1 cellular context compared by ENCODE assay signal in the genomic region with DNA sequence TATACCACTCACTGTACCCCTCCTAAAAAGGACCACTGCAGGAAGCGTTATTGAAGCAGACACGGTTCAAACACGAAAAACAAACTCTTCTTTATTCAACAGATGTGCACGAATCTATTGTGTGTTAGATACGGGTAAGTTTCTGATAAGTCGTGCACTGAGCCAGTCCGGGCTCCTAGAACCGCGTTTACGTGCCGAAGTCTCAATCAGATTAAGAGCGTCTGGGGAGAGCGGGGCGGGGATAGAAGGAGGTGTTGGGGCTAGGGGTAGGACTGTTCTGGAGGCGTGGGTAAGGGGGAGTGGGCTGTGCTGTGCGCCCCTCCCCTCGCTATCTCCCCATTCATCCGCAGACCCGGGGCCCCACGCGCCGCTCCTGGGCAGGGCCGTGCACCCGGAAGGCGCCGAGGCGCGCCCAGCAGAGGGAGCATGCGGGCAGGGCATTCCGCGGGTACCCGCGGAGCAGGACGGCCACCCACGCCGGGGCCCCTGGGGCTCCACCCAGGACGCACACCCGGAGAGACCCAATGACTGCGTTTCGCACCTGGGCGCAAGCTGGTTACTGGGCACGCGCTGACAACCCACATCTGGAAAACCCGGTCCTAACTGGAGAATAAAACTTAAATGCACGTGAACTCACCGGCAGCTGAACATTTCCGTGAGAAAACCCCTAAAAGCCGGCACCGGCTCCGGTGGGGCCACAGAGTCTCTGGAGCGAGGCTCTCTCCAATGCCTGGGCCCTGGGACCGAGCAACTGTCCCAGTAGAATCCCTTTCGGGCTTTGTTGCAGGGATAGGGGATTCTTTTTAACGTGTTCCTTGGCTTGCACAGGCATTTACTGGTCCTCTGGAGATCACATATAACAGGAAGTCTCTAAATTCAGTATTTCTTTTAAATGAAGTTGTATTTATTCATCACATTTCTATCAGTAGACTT.
TF ChIP-seq lines count a peak whose summit lies in the region.

No MANE protein-coding gene starts in this region.

TF ChIP-seq in WTC11, 78 proteins besides CTCF, POLR2A, EP300 and RAD21 (continued from another document and continues in another):
- TF ChIP-seq, protein P1, sequence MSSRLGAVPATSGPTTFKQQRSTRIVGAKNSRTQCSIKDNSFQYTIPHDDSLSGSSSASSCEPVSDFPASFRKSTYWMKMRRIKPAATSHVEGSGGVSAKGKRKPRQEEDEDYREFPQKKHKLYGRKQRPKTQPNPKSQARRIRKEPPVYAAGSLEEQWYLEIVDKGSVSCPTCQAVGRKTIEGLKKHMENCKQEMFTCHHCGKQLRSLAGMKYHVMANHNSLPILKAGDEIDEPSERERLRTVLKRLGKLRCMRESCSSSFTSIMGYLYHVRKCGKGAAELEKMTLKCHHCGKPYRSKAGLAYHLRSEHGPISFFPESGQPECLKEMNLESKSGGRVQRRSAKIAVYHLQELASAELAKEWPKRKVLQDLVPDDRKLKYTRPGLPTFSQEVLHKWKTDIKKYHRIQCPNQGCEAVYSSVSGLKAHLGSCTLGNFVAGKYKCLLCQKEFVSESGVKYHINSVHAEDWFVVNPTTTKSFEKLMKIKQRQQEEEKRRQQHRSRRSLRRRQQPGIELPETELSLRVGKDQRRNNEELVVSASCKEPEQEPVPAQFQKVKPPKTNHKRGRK (CRISPR knock-in tag; IDR thresholded peaks at IDR 0.05; ENCODE audit: borderline replicate concordance): no peak
- TF ChIP-seq ZNF671 (CRISPR knock-in tag; IDR thresholded peaks at IDR 0.05): no peak
- 0 out of 2 replicates have a peak, but pooled peaks have one; percentile 70 for TF ChIP-seq ZNF416 (CRISPR knock-in tag; IDR thresholded peaks at IDR 0.05)
- no peak for TF ChIP-seq ZNF396 (CRISPR knock-in tag; IDR thresholded peaks at IDR 0.05; ENCODE audit: borderline replicate concordance)
- no peak for TF ChIP-seq FOXJ3 (CRISPR knock-in tag; IDR thresholded peaks at IDR 0.05; ENCODE audit: borderline replicate concordance)
- TF ChIP-seq, protein P2, sequence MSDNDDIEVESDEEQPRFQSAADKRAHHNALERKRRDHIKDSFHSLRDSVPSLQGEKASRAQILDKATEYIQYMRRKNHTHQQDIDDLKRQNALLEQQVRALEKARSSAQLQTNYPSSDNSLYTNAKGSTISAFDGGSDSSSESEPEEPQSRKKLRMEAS (CRISPR knock-in tag; IDR thresholded peaks at IDR 0.05): peak; percentile 48; the same call in 1 of the 2 replicates
- no peak for TF ChIP-seq TEAD4 (CRISPR knock-in tag; IDR thresholded peaks at IDR 0.05)
- TF ChIP-seq SP1 (CRISPR knock-in tag; conservative IDR thresholded peaks at IDR 0.05): 0 out of 2 replicates have a peak, but pooled peaks have one; percentile 49
- TF ChIP-seq ZNF219 (CRISPR knock-in tag; IDR thresholded peaks at IDR 0.05; ENCODE audit: borderline replicate concordance): no peak; the same call in 1 of the 2 replicates
- no peak for TF ChIP-seq NFATC4 (CRISPR knock-in tag; IDR thresholded peaks at IDR 0.05)
- TF ChIP-seq E2F5 (CRISPR knock-in tag; IDR thresholded peaks at IDR 0.05): peak; percentile 17; the same call in 1 of the 2 replicates
- no peak for TF ChIP-seq FOXK1 (CRISPR knock-in tag; IDR thresholded peaks at IDR 0.05)
- no peak for TF ChIP-seq OVOL2 (CRISPR knock-in tag; IDR thresholded peaks at IDR 0.05; ENCODE audit: borderline replicate concordance)
- TF ChIP-seq CREB1 (CRISPR knock-in tag; IDR thresholded peaks at IDR 0.05): no peak
- TF ChIP-seq ZNF281 (CRISPR knock-in tag; IDR thresholded peaks at IDR 0.05): peak; percentile 47; the same call in 1 of the 2 replicates
- TF ChIP-seq ETV6 (CRISPR knock-in tag; IDR thresholded peaks at IDR 0.05): 0 out of 2 replicates have a peak, but pooled peaks have one; percentile 19
- TF ChIP-seq NR2C2 (CRISPR knock-in tag; IDR thresholded peaks at IDR 0.05): no peak
- TF ChIP-seq, protein P3, sequence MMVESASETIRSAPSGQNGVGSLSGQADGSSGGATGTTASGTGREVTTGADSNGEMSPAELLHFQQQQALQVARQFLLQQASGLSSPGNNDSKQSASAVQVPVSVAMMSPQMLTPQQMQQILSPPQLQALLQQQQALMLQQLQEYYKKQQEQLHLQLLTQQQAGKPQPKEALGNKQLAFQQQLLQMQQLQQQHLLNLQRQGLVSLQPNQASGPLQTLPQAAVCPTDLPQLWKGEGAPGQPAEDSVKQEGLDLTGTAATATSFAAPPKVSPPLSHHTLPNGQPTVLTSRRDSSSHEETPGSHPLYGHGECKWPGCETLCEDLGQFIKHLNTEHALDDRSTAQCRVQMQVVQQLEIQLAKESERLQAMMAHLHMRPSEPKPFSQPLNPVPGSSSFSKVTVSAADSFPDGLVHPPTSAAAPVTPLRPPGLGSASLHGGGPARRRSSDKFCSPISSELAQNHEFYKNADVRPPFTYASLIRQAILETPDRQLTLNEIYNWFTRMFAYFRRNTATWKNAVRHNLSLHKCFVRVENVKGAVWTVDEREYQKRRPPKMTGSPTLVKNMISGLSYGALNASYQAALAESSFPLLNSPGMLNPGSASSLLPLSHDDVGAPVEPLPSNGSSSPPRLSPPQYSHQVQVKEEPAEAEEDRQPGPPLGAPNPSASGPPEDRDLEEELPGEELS (CRISPR knock-in tag; IDR thresholded peaks at IDR 0.05): no peak; the same call in 1 of the 2 replicates
- TF ChIP-seq CREM (CRISPR knock-in tag; IDR thresholded peaks at IDR 0.05): no peak
- no peak for TF ChIP-seq SMAD3 (CRISPR knock-in tag; IDR thresholded peaks at IDR 0.05; ENCODE audit: borderline replicate concordance)
- 0 out of 2 replicates have a peak, but pooled peaks have one; percentile 64 for TF ChIP-seq ZBTB21 (CRISPR knock-in tag; IDR thresholded peaks at IDR 0.05; ENCODE audit: borderline replicate concordance)
- TF ChIP-seq, protein P4, sequence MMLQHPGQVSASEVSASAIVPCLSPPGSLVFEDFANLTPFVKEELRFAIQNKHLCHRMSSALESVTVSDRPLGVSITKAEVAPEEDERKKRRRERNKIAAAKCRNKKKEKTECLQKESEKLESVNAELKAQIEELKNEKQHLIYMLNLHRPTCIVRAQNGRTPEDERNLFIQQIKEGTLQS (CRISPR knock-in tag; conservative IDR thresholded peaks at IDR 0.05): no peak
- no peak for TF ChIP-seq ZNF263 (CRISPR knock-in tag; IDR thresholded peaks at IDR 0.05; ENCODE audit: low read depth)
- no peak for TF ChIP-seq ATF1 (CRISPR knock-in tag; IDR thresholded peaks at IDR 0.05)
- no peak for TF ChIP-seq GRHL2 (CRISPR knock-in tag; IDR thresholded peaks at IDR 0.05; ENCODE audit: insufficient replicate concordance, severe bottlenecking)
- TF ChIP-seq USF1 (CRISPR knock-in tag; IDR thresholded peaks at IDR 0.05): 0 out of 2 replicates have a peak, but pooled peaks have one; percentile 6
- TF ChIP-seq TCF7 (CRISPR knock-in tag; IDR thresholded peaks at IDR 0.05; ENCODE audit: low read depth): no peak
- TF ChIP-seq, protein P5, sequence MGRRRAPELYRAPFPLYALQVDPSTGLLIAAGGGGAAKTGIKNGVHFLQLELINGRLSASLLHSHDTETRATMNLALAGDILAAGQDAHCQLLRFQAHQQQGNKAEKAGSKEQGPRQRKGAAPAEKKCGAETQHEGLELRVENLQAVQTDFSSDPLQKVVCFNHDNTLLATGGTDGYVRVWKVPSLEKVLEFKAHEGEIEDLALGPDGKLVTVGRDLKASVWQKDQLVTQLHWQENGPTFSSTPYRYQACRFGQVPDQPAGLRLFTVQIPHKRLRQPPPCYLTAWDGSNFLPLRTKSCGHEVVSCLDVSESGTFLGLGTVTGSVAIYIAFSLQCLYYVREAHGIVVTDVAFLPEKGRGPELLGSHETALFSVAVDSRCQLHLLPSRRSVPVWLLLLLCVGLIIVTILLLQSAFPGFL (CRISPR knock-in tag; IDR thresholded peaks at IDR 0.05; ENCODE audit: borderline replicate concordance): no peak
- TF ChIP-seq, protein P6, sequence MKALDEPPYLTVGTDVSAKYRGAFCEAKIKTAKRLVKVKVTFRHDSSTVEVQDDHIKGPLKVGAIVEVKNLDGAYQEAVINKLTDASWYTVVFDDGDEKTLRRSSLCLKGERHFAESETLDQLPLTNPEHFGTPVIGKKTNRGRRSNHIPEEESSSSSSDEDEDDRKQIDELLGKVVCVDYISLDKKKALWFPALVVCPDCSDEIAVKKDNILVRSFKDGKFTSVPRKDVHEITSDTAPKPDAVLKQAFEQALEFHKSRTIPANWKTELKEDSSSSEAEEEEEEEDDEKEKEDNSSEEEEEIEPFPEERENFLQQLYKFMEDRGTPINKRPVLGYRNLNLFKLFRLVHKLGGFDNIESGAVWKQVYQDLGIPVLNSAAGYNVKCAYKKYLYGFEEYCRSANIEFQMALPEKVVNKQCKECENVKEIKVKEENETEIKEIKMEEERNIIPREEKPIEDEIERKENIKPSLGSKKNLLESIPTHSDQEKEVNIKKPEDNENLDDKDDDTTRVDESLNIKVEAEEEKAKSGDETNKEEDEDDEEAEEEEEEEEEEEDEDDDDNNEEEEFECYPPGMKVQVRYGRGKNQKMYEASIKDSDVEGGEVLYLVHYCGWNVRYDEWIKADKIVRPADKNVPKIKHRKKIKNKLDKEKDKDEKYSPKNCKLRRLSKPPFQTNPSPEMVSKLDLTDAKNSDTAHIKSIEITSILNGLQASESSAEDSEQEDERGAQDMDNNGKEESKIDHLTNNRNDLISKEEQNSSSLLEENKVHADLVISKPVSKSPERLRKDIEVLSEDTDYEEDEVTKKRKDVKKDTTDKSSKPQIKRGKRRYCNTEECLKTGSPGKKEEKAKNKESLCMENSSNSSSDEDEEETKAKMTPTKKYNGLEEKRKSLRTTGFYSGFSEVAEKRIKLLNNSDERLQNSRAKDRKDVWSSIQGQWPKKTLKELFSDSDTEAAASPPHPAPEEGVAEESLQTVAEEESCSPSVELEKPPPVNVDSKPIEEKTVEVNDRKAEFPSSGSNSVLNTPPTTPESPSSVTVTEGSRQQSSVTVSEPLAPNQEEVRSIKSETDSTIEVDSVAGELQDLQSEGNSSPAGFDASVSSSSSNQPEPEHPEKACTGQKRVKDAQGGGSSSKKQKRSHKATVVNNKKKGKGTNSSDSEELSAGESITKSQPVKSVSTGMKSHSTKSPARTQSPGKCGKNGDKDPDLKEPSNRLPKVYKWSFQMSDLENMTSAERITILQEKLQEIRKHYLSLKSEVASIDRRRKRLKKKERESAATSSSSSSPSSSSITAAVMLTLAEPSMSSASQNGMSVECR (CRISPR knock-in tag; IDR thresholded peaks at IDR 0.05; ENCODE audit: borderline replicate concordance): 0 out of 2 replicates have a peak, but pooled peaks have one; percentile 5
- TF ChIP-seq ZNF232 (CRISPR knock-in tag; IDR thresholded peaks at IDR 0.05): no peak
- TF ChIP-seq, protein P7, sequence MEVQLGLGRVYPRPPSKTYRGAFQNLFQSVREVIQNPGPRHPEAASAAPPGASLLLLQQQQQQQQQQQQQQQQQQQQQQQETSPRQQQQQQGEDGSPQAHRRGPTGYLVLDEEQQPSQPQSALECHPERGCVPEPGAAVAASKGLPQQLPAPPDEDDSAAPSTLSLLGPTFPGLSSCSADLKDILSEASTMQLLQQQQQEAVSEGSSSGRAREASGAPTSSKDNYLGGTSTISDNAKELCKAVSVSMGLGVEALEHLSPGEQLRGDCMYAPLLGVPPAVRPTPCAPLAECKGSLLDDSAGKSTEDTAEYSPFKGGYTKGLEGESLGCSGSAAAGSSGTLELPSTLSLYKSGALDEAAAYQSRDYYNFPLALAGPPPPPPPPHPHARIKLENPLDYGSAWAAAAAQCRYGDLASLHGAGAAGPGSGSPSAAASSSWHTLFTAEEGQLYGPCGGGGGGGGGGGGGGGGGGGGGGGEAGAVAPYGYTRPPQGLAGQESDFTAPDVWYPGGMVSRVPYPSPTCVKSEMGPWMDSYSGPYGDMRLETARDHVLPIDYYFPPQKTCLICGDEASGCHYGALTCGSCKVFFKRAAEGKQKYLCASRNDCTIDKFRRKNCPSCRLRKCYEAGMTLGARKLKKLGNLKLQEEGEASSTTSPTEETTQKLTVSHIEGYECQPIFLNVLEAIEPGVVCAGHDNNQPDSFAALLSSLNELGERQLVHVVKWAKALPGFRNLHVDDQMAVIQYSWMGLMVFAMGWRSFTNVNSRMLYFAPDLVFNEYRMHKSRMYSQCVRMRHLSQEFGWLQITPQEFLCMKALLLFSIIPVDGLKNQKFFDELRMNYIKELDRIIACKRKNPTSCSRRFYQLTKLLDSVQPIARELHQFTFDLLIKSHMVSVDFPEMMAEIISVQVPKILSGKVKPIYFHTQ (CRISPR knock-in tag; IDR thresholded peaks at IDR 0.05): no peak
- no peak for TF ChIP-seq SOX15 (CRISPR knock-in tag; IDR thresholded peaks at IDR 0.05)
- peak; percentile 76; the same call in 1 of the 2 replicates for TF ChIP-seq FOXP1 (CRISPR knock-in tag; IDR thresholded peaks at IDR 0.05; ENCODE audit: borderline replicate concordance)
- no peak for TF ChIP-seq NFYB (CRISPR knock-in tag; conservative IDR thresholded peaks at IDR 0.05; ENCODE audit: low read depth)
- TF ChIP-seq TEAD1 (CRISPR knock-in tag; IDR thresholded peaks at IDR 0.05): no peak; the same call in 1 of the 2 replicates
- no peak for TF ChIP-seq ZNF121 (CRISPR knock-in tag; IDR thresholded peaks at IDR 0.05)
- TF ChIP-seq ZNF423 (CRISPR knock-in tag; IDR thresholded peaks at IDR 0.05): peak; percentile 97
- peak; percentile 26; the same call in 1 of the 2 replicates for TF ChIP-seq MYBL2 (CRISPR knock-in tag; IDR thresholded peaks at IDR 0.05)
- no peak for TF ChIP-seq HMGA2 (CRISPR knock-in tag; IDR thresholded peaks at IDR 0.05)
